In genomic region chr1:148151911-148152391, GRCh38 we compare ENCODE assay signal across 8 cellular contexts. TPM values are rescaled to one million over a fixed set of nuclear protein-coding genes. Genes with fewer than 3 reads are reported as not detected.
DNase-seq lines count a peak whose midpoint lies in the region; TF ChIP-seq lines count a peak whose summit lies in the region.
"Not testable (repeated sequence)": the region's sequence is repeated elsewhere in the genome, so short reads cannot be mapped to it uniquely, and the experiment has no call there.

TSS of gene NBPF11 (minus strand) at chr1:148152281. CDS start at chr1:148127003, 25,278 bp downstream.

- not testable (repeated sequence) for H3K4me1 ChIP-seq in neural progenitor cell

- H3K4me3 ChIP-seq in fibroblast of villous mesenchyme (ENCODE audit: low read depth, low read length) (peak within 1 kb of the TSS; percentile 69), neural progenitor cell (peak within 1 kb of the TSS; percentile 90)

- peaks cover 12% of the 10 kb centered on the region for H3K27me3 ChIP-seq in neural progenitor cell

- H3K9me3 ChIP-seq in neural progenitor cell (ENCODE audit: low read depth): not testable (repeated sequence)

- TF ChIP-seq CTCF in HFFc6 (IDR thresholded peaks at IDR 0.05); fibroblast of villous mesenchyme (IDR thresholded peaks at IDR 0.05; ENCODE audit: insufficient read depth, low read depth, low read length); neural progenitor cell (IDR thresholded peaks at IDR 0.05): not testable (repeated sequence)

- H3K36me3 ChIP-seq in neural progenitor cell: not testable (repeated sequence)

- H3K27me3 Mint-ChIP-seq in HFFc6 (ENCODE audit: insufficient read depth); neural progenitor cell (ENCODE audit: insufficient read depth, low read depth): not testable (repeated sequence)

- H2AFZ ChIP-seq in neural progenitor cell (replicated peaks): peak within 1 kb of the TSS; percentile 82

- in situ Hi-C loops in SK-MEL-5 (cut with HindIII; ENCODE audit: low pct_unique_long_range_greater_than_20kb, low sequenced_read_pairs): not testable (repeated sequence)

- not testable (repeated sequence) for H4K20me1 ChIP-seq in neural progenitor cell (ENCODE audit: low read depth)

- H3K4me3 Mint-ChIP-seq in HFFc6 (peak within 1 kb of the TSS; percentile 97), neural progenitor cell (peak within 1 kb of the TSS; percentile 98)

- peak within 1 kb of the TSS; percentile 98 for H3K4me2 ChIP-seq in neural progenitor cell

- H3K27ac ChIP-seq in neural progenitor cell: not testable (repeated sequence)

- H3F3A ChIP-seq in neural progenitor cell (ENCODE audit: low read depth): not testable (repeated sequence)

- H3K79me2 ChIP-seq in neural progenitor cell (ENCODE audit: low read depth): not testable (repeated sequence)

- H3K9ac ChIP-seq in neural progenitor cell: peak within 1 kb of the TSS; percentile 45

- not testable (repeated sequence) for H3K36me3 Mint-ChIP-seq in HFFc6 (ENCODE audit: low read depth); neural progenitor cell

- not testable (repeated sequence) for H3K4me1 Mint-ChIP-seq in HFFc6 (ENCODE audit: low read depth)
- peaks cover 14% of the 10 kb centered on the region for H3K4me1 Mint-ChIP-seq in neural progenitor cell

- H3K27ac Mint-ChIP-seq in HFFc6 (peak within 1 kb of the TSS; percentile 92), neural progenitor cell (peak within 1 kb of the TSS; percentile 95)

- DNase-seq in EL: peak; percentile 86
- peak; percentile 79 for DNase-seq in HFFc6
- peak; percentile 95 for DNase-seq in NAMALWA (ENCODE audit: low spot score)
- peak; percentile 93 for DNase-seq in SK-MEL-5 (ENCODE audit: low read depth, low spot score)
- peak; percentile 94 for DNase-seq in activated effector memory CD4-positive, alpha-beta T cell treated with anti-CD3 and anti-CD28 coated beads, Interleukin-2, amount 50 U/mL, for 16 hours
- DNase-seq in fibroblast of villous mesenchyme (ENCODE audit: low read depth): peak; percentile 78
- peak; percentile 82 for DNase-seq in neural progenitor cell (ENCODE audit: low spot score)
- DNase-seq in stimulated activated naive CD4-positive, alpha-beta T cell (lab: John Stamatoyannopoulos, UW): peak; percentile 64 to 81 (median 73)

- H3K9me3 Mint-ChIP-seq in HFFc6, neural progenitor cell: not testable (repeated sequence)

RNA-seq across cellular contexts. Expression of gene NBPF11, which starts in this region (rescaled TPM):
- total RNA-seq in HFFc6 (2021; fragmentation: NEBNext Ultra II Directional; extraction: Animal tissue kit (Norgen Biotek cat#: 25700)): 1 to 10 TPM; 3.5 to 4.9 (median 4.1) TPM
- 5.1 and 5.2 TPM in 2 replicates for total RNA-seq in SK-MEL-5 (2014; rRNA removed; shearing (Covaris generic))
- 4.9 and 5.8 TPM in 2 replicates for polyA plus RNA-seq in SK-MEL-5 (2015; cell fraction: cytosol; rRNA removed)
- polyA plus RNA-seq in SK-MEL-5 (2015; cell fraction: nucleus; rRNA removed): 57.3 and 67.5 TPM in 2 replicates
- total RNA-seq in fibroblast of villous mesenchyme (4.3 and 4.8 TPM in 2 replicates), neural progenitor cell (ENCODE audit: low replicate concordance) (9.1 TPM in 2 replicates)
